Comparison of ENCODE assay signal across 8 cellular contexts in the genomic region with DNA sequence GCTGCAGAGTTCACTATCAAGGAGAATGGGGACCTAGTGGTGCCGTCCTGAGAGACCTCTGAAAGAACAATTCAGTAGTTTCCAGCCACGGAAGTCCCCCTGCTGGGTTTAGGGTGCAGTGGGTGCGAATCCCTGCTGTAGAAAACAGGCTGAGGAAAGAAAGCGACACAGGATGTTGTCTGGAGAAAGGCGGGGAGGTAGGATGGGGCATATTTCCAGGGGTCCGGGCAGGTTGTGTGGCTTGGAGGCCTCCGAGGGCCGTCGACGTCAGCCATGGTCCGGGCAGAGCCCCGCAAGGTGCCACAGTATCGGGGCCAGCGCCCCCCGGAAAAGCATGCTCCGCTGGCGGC. TPM values are rescaled to one million over a fixed set of nuclear protein-coding genes. Genes with fewer than 3 reads are reported as not detected.
A peak's percentile ranks its signal among the peaks of the same experiment; 100 is the strongest.
DNase-seq lines count a peak whose midpoint lies in the region; ATAC-seq and TF ChIP-seq lines count a peak whose summit lies in the region.

No MANE protein-coding gene starts in this region.

- peak overlapping the region; percentile 33 to 86 for H3K4me3 ChIP-seq in CD4-positive, alpha-beta memory T cell (ENCODE audit: low read length in 2 of 2)
- H3K4me3 ChIP-seq in WERI-Rb-1 (ENCODE audit: low read depth, low read length) (peak overlapping the region; percentile 60), coronary artery (peak overlapping the region; percentile 72), lung (peak overlapping the region; percentile 62)

- H3K4me3 Mint-ChIP-seq in CD4-positive, alpha-beta memory T cell, result peak overlapping the region; percentile 92 to 99 (median 98)

- H3K27me3 Mint-ChIP-seq in CD4-positive, alpha-beta memory T cell, result peaks cover 0 to 3% of the 10 kb centered on the region in 2 donors

- no peaks in the 10 kb centered on the region for H3K36me3 ChIP-seq in CD4-positive, alpha-beta memory T cell (ENCODE audit: insufficient read depth, low read length)
- H3K36me3 ChIP-seq in WERI-Rb-1, result no peaks in the 10 kb centered on the region; the same call in 1 of the 2 replicates
- H3K36me3 ChIP-seq in lung (ENCODE audit: control insufficient read depth in 2 of 2, insufficient read depth in 2 of 2, low read length in 2 of 2), result no peaks in the 10 kb centered on the region

- H3K9me3 Mint-ChIP-seq in CD4-positive, alpha-beta memory T cell, result peaks cover 0 to 5% (median 0%) of the 10 kb centered on the region in 8 donors

- peaks cover 0 to 24% of the 10 kb centered on the region in 2 donors for H3K36me3 Mint-ChIP-seq in CD4-positive, alpha-beta memory T cell

- POLR2A ChIA-PET in CD4-positive, alpha-beta memory T cell (lab: Charles Lee; ENCODE audit: partially characterized antibody), result interaction anchor here (3.1 to 12.0 kb wide), 2 partner anchors 97 to 363 kb away, joined by 42 to 223 read pairs; a partner anchor contains a TSS

- intact Hi-C loops in CD4-positive, alpha-beta memory T cell (cut with micrococcal nuclease), result loop anchor here (1.0 to 5.0 kb wide), 9 partner anchors 18 to 1442 kb away; a partner anchor contains a TSS

- no peaks in the 10 kb centered on the region for H3K27me3 ChIP-seq in CD4-positive, alpha-beta memory T cell (ENCODE audit: insufficient read depth, low read length)
- H3K27me3 ChIP-seq in WERI-Rb-1 (ENCODE audit: insufficient read depth, low read depth, severe bottlenecking), result no peaks in the 10 kb centered on the region
- H3K27me3 ChIP-seq in lung (ENCODE audit: control insufficient read depth, insufficient read depth), result no peaks in the 10 kb centered on the region

- peak overlapping the region; percentile 99 for H3K27ac ChIP-seq in CD4-positive, alpha-beta memory T cell (ENCODE audit: low read depth, low read length)
- H3K27ac ChIP-seq in WERI-Rb-1 (peak overlapping the region; percentile 100), coronary artery (peak overlapping the region; percentile 92 to 99), lung (ENCODE audit: low read depth in 1 of 2, low read length in 1 of 2) (peak overlapping the region; percentile 93 to 96)

- peaks cover 70% of the 10 kb centered on the region for H3K4me1 ChIP-seq in CD4-positive, alpha-beta memory T cell (ENCODE audit: insufficient read depth, low read length)
- peaks cover 0 to 10% of the 10 kb centered on the region in 2 donors for H3K4me1 ChIP-seq in lung (ENCODE audit: control insufficient read depth in 2 of 2, insufficient read depth in 2 of 2, low read length in 2 of 2)

- no peaks in the 10 kb centered on the region for H3K9me3 ChIP-seq in CD4-positive, alpha-beta memory T cell (ENCODE audit: control insufficient read depth in 1 of 2, low read length in 2 of 2)
- H3K9me3 ChIP-seq in WERI-Rb-1 (ENCODE audit: severe bottlenecking) (no peaks in the 10 kb centered on the region), lung (ENCODE audit: control insufficient read depth in 2 of 2, insufficient read depth in 1 of 2, low read length in 1 of 2) (no peaks in the 10 kb centered on the region)

- ATAC-seq in GM19395 (IDR thresholded peaks at IDR 0.05; ENCODE audit: unreplicated experiment) (peak; percentile 23), HG03460 (IDR thresholded peaks at IDR 0.05; ENCODE audit: unreplicated experiment) (peak; percentile 13), lung (ENCODE audit: insufficient read depth, low FRiP score) (no peak)

- TF ChIP-seq CTCF in WERI-Rb-1 (IDR thresholded peaks at IDR 0.05; ENCODE audit: low read depth, low read length) (no peak), coronary artery (IDR thresholded peaks at IDR 0.05) (no peak), lung (IDR thresholded peaks at IDR 0.05; ENCODE audit: control extremely low read depth, extremely low read depth) (no peak)

- H3K4me1 Mint-ChIP-seq in CD4-positive, alpha-beta memory T cell, result peaks cover 46 to 88% (median 55%) of the 10 kb centered on the region in 4 donors

- WGBS in lung, 2 donors, result 1% methylated on average over 17 of the region's 17 CpGs

- peak; percentile 71 to 93 (median 72) for DNase-seq in CD4-positive, alpha-beta memory T cell
- no peak for DNase-seq in WERI-Rb-1
- DNase-seq in coronary artery (ENCODE audit: low spot score), result peak; percentile 80
- DNase-seq in lung (ENCODE audit: low spot score), result no peak
- DNase-seq in stimulated activated CD8-positive, alpha-beta memory T cell treated with anti-CD3 and anti-CD28 coated beads, Interleukin-4, amount 100 ng/mL, for 48 hours, result peak; percentile 71
- no peak for DNase-seq in NCI-H187 treated with DMSO at 0.1 percent for 48 hours (lab: John Stamatoyannopoulos, UW)

- peak overlapping the region; percentile 98 to 100 (median 100) for H3K27ac Mint-ChIP-seq in CD4-positive, alpha-beta memory T cell

- CTCF ChIA-PET in CD4-positive, alpha-beta memory T cell (lab: Charles Lee; ENCODE audit: partially characterized antibody), result no interaction called here

RNA-seq across cellular contexts. Expression of a gene that starts 0.8 kb away (rescaled TPM):
- 100 to 1,000 TPM; 128 TPM for total RNA-seq in CD4-positive, alpha-beta memory T cell
- 10 to 100 TPM; 60.0 to 75.8 TPM for polyA plus RNA-seq in CD4-positive, alpha-beta memory T cell
- 10 to 100 TPM; 54.2 to 79.6 TPM for total RNA-seq in lung
- polyA plus RNA-seq in lung, result 10 to 100 TPM in 1 of 2 donors, 1 to 10 TPM in 1; 5.4 to 16.0 TPM

Comparison
In these comparisons a context has a peak if more than half of its experiments do, and no peak if none do; other contexts are left out.
1. DNase-seq: peak in CD4-positive, alpha-beta memory T cell (5 of 5), coronary artery (single experiment) and stimulated activated CD8-positive, alpha-beta memory T cell treated with anti-CD3 and anti-CD28 coated beads, Interleukin-4, amount 100 ng/mL, for 48 hours (single experiment); none in WERI-Rb-1 (single experiment), lung (single experiment) and NCI-H187 treated with DMSO at 0.1 percent for 48 hours (single experiment).
2. Peak in every context shown above with its lines, with median percentiles within 50 percentile points of each other: H3K27ac ChIP-seq and H3K4me3 ChIP-seq.